ENCODE assay signal across 23 cellular contexts in the genomic region with DNA sequence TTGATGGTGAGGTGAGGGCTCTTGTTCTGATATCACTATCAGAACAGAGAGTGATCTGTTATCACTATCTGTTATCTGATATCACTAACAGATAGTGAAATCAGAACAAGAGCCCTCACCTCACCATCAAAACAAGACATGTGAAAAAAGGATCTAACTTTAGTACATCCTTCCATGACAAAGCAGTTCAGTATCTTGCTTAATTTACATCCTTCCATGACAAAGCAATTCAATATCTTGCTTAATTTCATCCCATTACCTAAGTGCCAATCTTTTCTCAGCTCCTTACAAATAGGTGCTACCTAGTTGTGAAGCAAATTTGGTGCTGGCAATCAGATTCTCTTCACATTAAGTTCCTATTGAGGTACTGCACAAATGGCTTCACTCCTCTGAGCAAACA.
"Had no signal": no experiment of that assay in that cellular context is flagged by ENCODE, and none has a peak within 500 bp of the region (broad histone marks: within the 10 kb centered on the region; RNA-seq: fewer than 3 reads in every experiment).

No MANE protein-coding gene starts in this region.

- H3K36me3 ChIP-seq: breast epithelium, esophagus squamous epithelium, gastroesophageal sphincter, pancreas, right atrium auricular region, spleen, upper lobe of left lung had no signal

- H3K4me1 Mint-ChIP-seq: activated naive CD8-positive, alpha-beta T cell treated with anti-CD3 and anti-CD28 coated beads for 36 hours; nephron had no signal

- ATAC-seq: activated T-cell treated with anti-CD3 and anti-CD28 coated beads, Interleukin-2, amount 50 U/mL, for 4 hours; gastroesophageal sphincter; left cardiac atrium; pancreas; psoas muscle had no signal

- H3K27ac ChIP-seq: breast epithelium, coronary artery, esophagus squamous epithelium, gastroesophageal sphincter, pancreas, psoas muscle, right atrium auricular region, spleen, upper lobe of left lung had no signal

- H3K4me1 ChIP-seq: breast epithelium, esophagus squamous epithelium, gastroesophageal sphincter, pancreas, psoas muscle, right atrium auricular region, spleen, upper lobe of left lung had no signal

- H3K27me3 Mint-ChIP-seq: activated naive CD8-positive, alpha-beta T cell treated with anti-CD3 and anti-CD28 coated beads for 36 hours had no signal

- H3K9me3 ChIP-seq: esophagus squamous epithelium, gastroesophageal sphincter, pancreas, upper lobe of left lung had no signal

- H3K27ac Mint-ChIP-seq: activated naive CD8-positive, alpha-beta T cell treated with anti-CD3 and anti-CD28 coated beads for 36 hours; activated T-helper 2 cell treated with anti-CD3 and anti-CD28 coated beads, Interferon-gamma antibody, Interleukin-2, Interleukin-4, amounts not matched to agents 10 μg/mL and 5 μg/mL and 100 μg/mL, durations not matched to agents 14 hours and 24 hours and 36 hours; nephron had no signal

- H3K36me3 Mint-ChIP-seq: activated naive CD8-positive, alpha-beta T cell treated with anti-CD3 and anti-CD28 coated beads for 36 hours had no signal

- H3K4me3 Mint-ChIP-seq: activated naive CD8-positive, alpha-beta T cell treated with anti-CD3 and anti-CD28 coated beads for 36 hours; activated T-cell treated with anti-CD3 and anti-CD28 coated beads, Interleukin-2, amount 50 U/mL, for 4 hours; nephron had no signal

- H3K4me3 ChIP-seq: breast epithelium, coronary artery, esophagus squamous epithelium, gastroesophageal sphincter, pancreas, psoas muscle, right atrium auricular region, spleen, upper lobe of left lung had no signal

- H3K27me3 ChIP-seq: breast epithelium, esophagus squamous epithelium, gastroesophageal sphincter, pancreas, right atrium auricular region, spleen, upper lobe of left lung had no signal

- DNase-seq: activated CD4-positive, alpha-beta T cell treated with anti-CD3 and anti-CD28 coated beads for 4 hours; activated CD4-positive, alpha-beta T cell treated with anti-CD3 and anti-CD28 coated beads, Interleukin-2, amount 50 U/mL, for 48 hours; activated CD4-positive, CD25-positive, alpha-beta regulatory T cell; activated CD8-positive, alpha-beta memory T cell treated with anti-CD3 and anti-CD28 coated beads, Interleukin-2, amount 50 U/mL, for 48 hours; activated naive CD4-positive, alpha-beta T cell; activated naive CD8-positive, alpha-beta T cell treated with anti-CD3 and anti-CD28 coated beads for 36 hours; activated T-cell treated with anti-CD3 and anti-CD28 coated beads, Interleukin-2, amount 50 U/mL, for 4 hours; esophagus squamous epithelium; head of caudate nucleus; islet precursor cell; left cardiac atrium; pancreas; psoas muscle; spleen; stimulated activated CD4-positive, alpha-beta T cell treated with anti-CD3 and anti-CD28 coated beads, Interleukin-4, amount 100 ng/mL, for 1 hour; stimulated activated naive CD4-positive, alpha-beta T cell; upper lobe of left lung had no signal
